Comparison of ENCODE assay signal across 8 cellular contexts in genomic region chr2:237687666-237688065, GRCh38.
DNase-seq lines count a peak whose midpoint lies in the region; ATAC-seq and TF ChIP-seq lines count a peak whose summit lies in the region.

No MANE protein-coding gene starts in this region.

- H3K36me3 ChIP-seq in A673 (ENCODE audit: insufficient read depth, low read length, poor library complexity, severe bottlenecking): no peaks in the 10 kb centered on the region

- H3K27ac Mint-ChIP-seq in activated CD8-positive, alpha-beta memory T cell treated with anti-CD3 and anti-CD28 coated beads, Interleukin-2, amount 10 ng/mL, durations not matched to agents 7 days and 5 days: peak overlapping the region; percentile 100

- no peak overlapping the region for H3K27ac ChIP-seq in A673 (ENCODE audit: low read depth, low read length, poor library complexity, severe bottlenecking)

- H3K27me3 Mint-ChIP-seq in activated CD8-positive, alpha-beta memory T cell treated with anti-CD3 and anti-CD28 coated beads, Interleukin-2, amount 10 ng/mL, durations not matched to agents 7 days and 5 days: no peaks in the 10 kb centered on the region

- peaks cover 19% of the 10 kb centered on the region for H3K4me1 ChIP-seq in A673 (ENCODE audit: insufficient read depth, low read length, poor library complexity, severe bottlenecking)

- CTCF ChIA-PET in A673 (lab: Charles Lee): interaction anchor here (0.7 kb wide), 1 partner anchor 207 kb away, joined by 3 read pairs; no protein-coding TSS in a partner anchor
- CTCF ChIA-PET in activated CD8-positive, alpha-beta memory T cell treated with anti-CD3 and anti-CD28 coated beads, Interleukin-2, amount 10 ng/mL, durations not matched to agents 7 days and 5 days (lab: Charles Lee): interaction anchor here (0.6 to 12.8 kb wide), 6 partner anchors 9 to 58 kb away, joined by 3 to 210 read pairs (median 4); no protein-coding TSS in a partner anchor

- no TSS peak for BruUV-seq in A673 (replicated peaks; lab: Mats Ljungman, UMichigan)

- no peak overlapping the region for H3K4me3 ChIP-seq in A673 (ENCODE audit: low read depth, low read length, poor library complexity, severe bottlenecking)
- H3K4me3 ChIP-seq in NB4 (ENCODE audit: low read depth, low read length): no peak overlapping the region
- H3K4me3 ChIP-seq in epithelial cell of proximal tubule (ENCODE audit: low read depth, low read length): no peak overlapping the region

- TF ChIP-seq CTCF in A673 (conservative IDR thresholded peaks at IDR 0.05; ENCODE audit: low read depth, low read length) (no peak), NB4 (IDR thresholded peaks at IDR 0.05; ENCODE audit: low read depth, low read length) (no peak), epithelial cell of proximal tubule (conservative IDR thresholded peaks at IDR 0.05; ENCODE audit: low read depth, low read length) (no peak)

- H3K4me1 Mint-ChIP-seq in activated CD8-positive, alpha-beta memory T cell treated with anti-CD3 and anti-CD28 coated beads, Interleukin-2, amount 10 ng/mL, durations not matched to agents 7 days and 5 days: peaks cover 49% of the 10 kb centered on the region

- no peaks in the 10 kb centered on the region for H3K9me3 ChIP-seq in A673 (ENCODE audit: low read depth, low read length, poor library complexity, severe bottlenecking)

- no peaks in the 10 kb centered on the region for H3K9me3 Mint-ChIP-seq in activated CD8-positive, alpha-beta memory T cell treated with anti-CD3 and anti-CD28 coated beads, Interleukin-2, amount 10 ng/mL, durations not matched to agents 7 days and 5 days (ENCODE audit: low read depth)

- peaks cover 1% of the 10 kb centered on the region for H3K36me3 Mint-ChIP-seq in activated CD8-positive, alpha-beta memory T cell treated with anti-CD3 and anti-CD28 coated beads, Interleukin-2, amount 10 ng/mL, durations not matched to agents 7 days and 5 days

- DNase-seq in A673 (ENCODE audit: low spot score): peak; percentile 50
- peak; percentile 97 for DNase-seq in NB4 (ENCODE audit: low read depth)
- peak; percentile 97 for DNase-seq in activated CD8-positive, alpha-beta memory T cell treated with anti-CD3 and anti-CD28 coated beads, Interleukin-2, amount 10 ng/mL, durations not matched to agents 7 days and 5 days
- peak; percentile 84 for DNase-seq in epithelial cell of proximal tubule (ENCODE audit: low read depth)
- DNase-seq in non-pigmented ciliary epithelial cell (ENCODE audit: low read depth): peak; percentile 99
- peak; percentile 87 for DNase-seq in ureter (ENCODE audit: low spot score)
- DNase-seq in D341Med (ENCODE audit: low spot score): no peak

- peak; percentile 51 for ATAC-seq in GM21576 (IDR thresholded peaks at IDR 0.05; ENCODE audit: unreplicated experiment)
- ATAC-seq in activated CD8-positive, alpha-beta memory T cell treated with anti-CD3 and anti-CD28 coated beads, Interleukin-2, amount 10 ng/mL, durations not matched to agents 7 days and 5 days: peak; percentile 69

- POLR2A ChIA-PET in A673 (lab: Charles Lee; ENCODE audit: low non-redundant PET): interaction anchor here (0.5 kb wide), 1 partner anchor 84 kb away, joined by 9 read pairs; no protein-coding TSS in a partner anchor

- H3K4me3 Mint-ChIP-seq in activated CD8-positive, alpha-beta memory T cell treated with anti-CD3 and anti-CD28 coated beads, Interleukin-2, amount 10 ng/mL, durations not matched to agents 7 days and 5 days: no peak overlapping the region

- intact Hi-C loops in A673 (cut with micrococcal nuclease; ENCODE audit: unreplicated experiment): no loop called here

- H3K27me3 ChIP-seq in A673 (replicated peaks; ENCODE audit: insufficient read depth, low read depth, low read length, poor library complexity): no peaks in the 10 kb centered on the region

- no peak for TF ChIP-seq POLR2A in NB4 (IDR thresholded peaks at IDR 0.05; ENCODE audit: extremely low read depth, insufficient read length)
